In the genomic region with DNA sequence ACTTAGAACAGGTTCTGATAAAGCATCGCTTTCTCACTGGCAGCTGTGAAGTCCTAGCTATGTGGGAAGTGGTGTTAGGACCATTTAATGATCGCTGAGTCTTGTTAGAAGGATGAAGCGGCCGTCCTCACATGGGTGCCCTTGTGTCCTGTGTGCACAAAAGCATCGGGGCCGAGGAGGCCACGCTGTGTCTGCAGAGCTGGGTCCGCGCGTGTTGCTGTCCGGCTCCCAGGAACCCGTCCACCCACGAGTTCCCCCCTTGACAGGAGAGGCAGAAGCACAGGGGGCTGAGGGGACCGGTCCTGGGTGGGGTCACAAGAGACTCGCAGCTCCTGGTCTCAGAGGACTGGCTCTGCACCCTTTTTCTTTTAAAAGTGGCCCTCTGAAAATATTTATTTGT, we compare ENCODE assay signal across 19 cellular contexts.
DNase-seq lines count a peak whose midpoint lies in the region; ATAC-seq and TF ChIP-seq lines count a peak whose summit lies in the region.
"Had no signal": no experiment of that assay in that cellular context is flagged by ENCODE, and none has a peak within 500 bp of the region (broad histone marks: within the 10 kb centered on the region; RNA-seq: fewer than 3 reads in every experiment).

No MANE protein-coding gene starts in this region.

- H3K4me1 Mint-ChIP-seq in nephron progenitor cell, result peaks cover 62% of the 10 kb centered on the region
- peaks cover 17 to 26% of the 10 kb centered on the region in 2 donors for H3K4me1 Mint-ChIP-seq in stimulated activated naive B cell treated with anti-CD40 and anti-IgM and Interleukin-4, amounts not matched to agents 10 μg/mL and 1 μg/mL and 100 μg/mL, for 72 hours

- H3K4me3 Mint-ChIP-seq in nephron progenitor cell, result no peak overlapping the region
- no peak overlapping the region for H3K4me3 Mint-ChIP-seq in stimulated activated naive B cell treated with anti-CD40 and anti-IgM and Interleukin-4, amounts not matched to agents 10 μg/mL and 1 μg/mL and 100 μg/mL, for 72 hours
- H3K4me3 Mint-ChIP-seq: H9 had no signal

- peaks cover 23% of the 10 kb centered on the region for H3K27me3 Mint-ChIP-seq in nephron progenitor cell (ENCODE audit: low read depth, poor library complexity)
- H3K27me3 Mint-ChIP-seq in stimulated activated naive B cell treated with anti-CD40 and anti-IgM and Interleukin-4, amounts not matched to agents 10 μg/mL and 1 μg/mL and 100 μg/mL, for 72 hours, result peaks cover 7 to 8% of the 10 kb centered on the region in 2 donors

- H3K27ac ChIP-seq in C4-2B, result peak overlapping the region; percentile 58; the same call in 1 of the 2 replicates
- no peak overlapping the region for H3K27ac ChIP-seq in RWPE2 (ENCODE audit: poor library complexity, severe bottlenecking)
- H3K27ac ChIP-seq: HL-60, SJSA1 had no signal

- no peaks in the 10 kb centered on the region for H3K4me1 ChIP-seq in RWPE2 (ENCODE audit: insufficient read depth, poor library complexity, severe bottlenecking)
- H3K4me1 ChIP-seq: SJSA1 had no signal

- peaks cover 8% of the 10 kb centered on the region for H3K27me3 ChIP-seq in RWPE2 (ENCODE audit: insufficient read depth, poor library complexity, severe bottlenecking)
- H3K27me3 ChIP-seq: SJSA1 had no signal

- H3K36me3 Mint-ChIP-seq in nephron progenitor cell (ENCODE audit: low read depth), result no peaks in the 10 kb centered on the region
- H3K36me3 Mint-ChIP-seq in stimulated activated naive B cell treated with anti-CD40 and anti-IgM and Interleukin-4, amounts not matched to agents 10 μg/mL and 1 μg/mL and 100 μg/mL, for 72 hours, result peaks cover 2 to 6% of the 10 kb centered on the region in 2 donors

- ATAC-seq in RWPE2 (ENCODE audit: low read depth) (no peak), GM21528 (IDR thresholded peaks at IDR 0.05; ENCODE audit: low FRiP score, unreplicated experiment) (no peak)
- ATAC-seq in stimulated activated naive B cell treated with anti-CD40 and anti-IgM and Interleukin-4, amounts not matched to agents 10 μg/mL and 1 μg/mL and 100 μg/mL, for 72 hours (replicated peaks), result no peak
- ATAC-seq: Right ventricle myocardium inferior had no signal

- TF ChIP-seq CTCF in C4-2B (conservative IDR thresholded peaks at IDR 0.05) (no peak), RWPE2 (IDR thresholded peaks at IDR 0.05; ENCODE audit: poor library complexity, severe bottlenecking) (no peak), nephron progenitor cell (IDR thresholded peaks at IDR 0.05) (no peak)

- no peaks in the 10 kb centered on the region for H3K36me3 ChIP-seq in RWPE2 (ENCODE audit: low read depth)
- H3K36me3 ChIP-seq: SJSA1 had no signal

- peak overlapping the region; percentile 71 for H3K27ac Mint-ChIP-seq in nephron progenitor cell
- peak overlapping the region; percentile 57 for H3K27ac Mint-ChIP-seq in stimulated activated naive B cell treated with anti-CD40 and anti-IgM and Interleukin-4, amounts not matched to agents 10 μg/mL and 1 μg/mL and 100 μg/mL, for 72 hours

- no peaks in the 10 kb centered on the region for H3K9me3 ChIP-seq in RWPE2 (ENCODE audit: severe bottlenecking)
- H3K9me3 ChIP-seq: SJSA1 had no signal

- H3K4me3 ChIP-seq in RWPE2 (ENCODE audit: severe bottlenecking), result no peak overlapping the region
- H3K4me3 ChIP-seq: SJSA1 had no signal

- DNase-seq in RWPE2 (ENCODE audit: low spot score) (peak; percentile 54), nephron progenitor cell (no peak), NOMO-1 treated with DMSO at 0.1 percent for 48 hours (lab: John Stamatoyannopoulos, UW; ENCODE audit: unreplicated experiment) (no peak), NCI-H2227 (lab: John Stamatoyannopoulos, UW; ENCODE audit: unreplicated experiment) (no peak)
- DNase-seq in stimulated activated naive B cell treated with anti-CD40 and anti-IgM and Interleukin-4, amounts not matched to agents 10 μg/mL and 1 μg/mL and 100 μg/mL, for 72 hours, result no peak
- DNase-seq: EL, GF-D8, H9, KBM-7, MM.1S, NCI-H1092, NCI-H187 treated with DMSO at 0.1 percent for 48 hours, NCI-H2107, OCI-M1 had no signal

- H3K9me3 Mint-ChIP-seq in nephron progenitor cell, result no peaks in the 10 kb centered on the region
- peaks cover 2 to 4% of the 10 kb centered on the region in 2 donors for H3K9me3 Mint-ChIP-seq in stimulated activated naive B cell treated with anti-CD40 and anti-IgM and Interleukin-4, amounts not matched to agents 10 μg/mL and 1 μg/mL and 100 μg/mL, for 72 hours
